ENCODE assay signal across 18 cellular contexts in genomic region chr18:52130621-52131020, GRCh38.
"Had no signal": no experiment of that assay in that cellular context is flagged by ENCODE, and none has a peak within 500 bp of the region (broad histone marks: within the 10 kb centered on the region; RNA-seq: fewer than 3 reads in every experiment).

No MANE protein-coding gene starts in this region.

- H3K9me3 ChIP-seq: gastrocnemius medialis, prostate gland, right lobe of liver had no signal

- H3K4me1 ChIP-seq: ascending aorta, gastrocnemius medialis, prostate gland, right lobe of liver, stomach had no signal

- DNase-seq: activated CD4-positive, alpha-beta T cell treated with anti-CD3 and anti-CD28 coated beads, Interleukin-2, amount 50 U/mL, for 48 hours; activated gamma-delta T cell; dermis blood vessel endothelial cell; effector memory CD8-positive, alpha-beta T cell; gastrocnemius medialis; head of caudate nucleus; kidney glomerular epithelial cell; mesenchymal stem cell; mucosa of descending colon; naive B cell; right lobe of liver; stimulated activated CD4-positive, alpha-beta T cell treated with anti-CD3 and anti-CD28 coated beads, Interleukin-4, amount 100 ng/mL, for 24 hours; stomach had no signal

- ATAC-seq: effector memory CD8-positive, alpha-beta T cell; gastrocnemius medialis; mucosa of descending colon; right lobe of liver; stimulated activated effector memory CD8-positive, alpha-beta T cell treated with anti-CD3 and anti-CD28 coated beads, Interleukin-12 subunit alpha, Interleukin-12 subunit beta, amount 100 ng/mL, for 72 hours had no signal

- H3K27me3 ChIP-seq: ascending aorta, gastrocnemius medialis, right lobe of liver, stomach had no signal

- H3K4me3 ChIP-seq: ascending aorta, gastrocnemius medialis, mucosa of descending colon, prostate gland, right lobe of liver, smooth muscle cell, stomach had no signal

- H3K27ac ChIP-seq: ascending aorta, gastrocnemius medialis, prostate gland, right lobe of liver, stomach had no signal

- H3K36me3 ChIP-seq: ascending aorta, gastrocnemius medialis, prostate gland, right lobe of liver, stomach had no signal

- FAIRE-seq: TTC549 had no signal
